In genomic region chr22:36480941-36481392, GRCh38 we compare ENCODE assay signal across 8 cellular contexts. TPM values are rescaled to one million over a fixed set of nuclear protein-coding genes. Genes with fewer than 3 reads are reported as not detected.
A peak's percentile ranks its signal among the peaks of the same experiment; 100 is the strongest.
DNase-seq lines count a peak whose midpoint lies in the region; ATAC-seq and TF ChIP-seq lines count a peak whose summit lies in the region.

No MANE protein-coding gene starts in this region.

- peaks cover 23% of the 10 kb centered on the region for H3K36me3 Mint-ChIP-seq in activated naive CD4-positive, alpha-beta T cell treated with anti-CD3 and anti-CD28 coated beads, Interleukin-2, amount 10 ng/mL, durations not matched to agents 7 days and 5 days
- peaks cover 9% of the 10 kb centered on the region for H3K36me3 Mint-ChIP-seq in activated naive CD8-positive, alpha-beta T cell
- peaks cover 14% of the 10 kb centered on the region for H3K36me3 Mint-ChIP-seq in type B pancreatic cell

- CTCF ChIA-PET in activated naive CD4-positive, alpha-beta T cell treated with anti-CD3 and anti-CD28 coated beads, Interleukin-2, amount 10 ng/mL, durations not matched to agents 7 days and 5 days (lab: Charles Lee): interaction anchor here (1.7 kb wide), 1 partner anchor 10 kb away, joined by 7 read pairs; no protein-coding TSS in a partner anchor

- DNase-seq in activated naive CD4-positive, alpha-beta T cell treated with anti-CD3 and anti-CD28 coated beads, Interleukin-2, amount 10 ng/mL, durations not matched to agents 7 days and 5 days: no peak
- no peak for DNase-seq in activated naive CD4-positive, alpha-beta T cell treated with Interleukin-2 at 50 U/mL for 16 hours
- DNase-seq in left lung: no peak
- DNase-seq in type B pancreatic cell (ENCODE audit: extremely low spot score, unreplicated experiment): no peak
- DNase-seq in ACHN: no peak
- DNase-seq in NCI-H1417 (lab: John Stamatoyannopoulos, UW): no peak
- DNase-seq in DMS 273 treated with DMSO at 0.1 percent for 48 hours (lab: John Stamatoyannopoulos, UW): no peak

- peak overlapping the region; percentile 96 for H3K27ac Mint-ChIP-seq in activated naive CD4-positive, alpha-beta T cell treated with anti-CD3 and anti-CD28 coated beads, Interleukin-2, amount 10 ng/mL, durations not matched to agents 7 days and 5 days
- H3K27ac Mint-ChIP-seq in activated naive CD8-positive, alpha-beta T cell: peak overlapping the region; percentile 98
- peak overlapping the region; percentile 96 for H3K27ac Mint-ChIP-seq in type B pancreatic cell

- H3K4me1 Mint-ChIP-seq in activated naive CD4-positive, alpha-beta T cell treated with anti-CD3 and anti-CD28 coated beads, Interleukin-2, amount 10 ng/mL, durations not matched to agents 7 days and 5 days: peaks cover 28% of the 10 kb centered on the region
- H3K4me1 Mint-ChIP-seq in activated naive CD8-positive, alpha-beta T cell (ENCODE audit: low read depth): peaks cover 18% of the 10 kb centered on the region
- peaks cover 8% of the 10 kb centered on the region for H3K4me1 Mint-ChIP-seq in type B pancreatic cell (ENCODE audit: unreplicated experiment)

- H3K9me3 ChIP-seq in left lung: no peaks in the 10 kb centered on the region

- no peaks in the 10 kb centered on the region for H3K9me3 Mint-ChIP-seq in activated naive CD4-positive, alpha-beta T cell treated with anti-CD3 and anti-CD28 coated beads, Interleukin-2, amount 10 ng/mL, durations not matched to agents 7 days and 5 days
- H3K9me3 Mint-ChIP-seq in activated naive CD8-positive, alpha-beta T cell (ENCODE audit: low read depth): no peaks in the 10 kb centered on the region
- H3K9me3 Mint-ChIP-seq in type B pancreatic cell: no peaks in the 10 kb centered on the region

- no peak for ATAC-seq in left lung

- H3K27me3 Mint-ChIP-seq in activated naive CD4-positive, alpha-beta T cell treated with anti-CD3 and anti-CD28 coated beads, Interleukin-2, amount 10 ng/mL, durations not matched to agents 7 days and 5 days: no peaks in the 10 kb centered on the region
- no peaks in the 10 kb centered on the region for H3K27me3 Mint-ChIP-seq in activated naive CD8-positive, alpha-beta T cell
- H3K27me3 Mint-ChIP-seq in type B pancreatic cell: no peaks in the 10 kb centered on the region

- TF ChIP-seq CTCF in left lung (IDR thresholded peaks at IDR 0.05) (no peak), type B pancreatic cell (conservative IDR thresholded peaks at IDR 0.05) (no peak)

- peak overlapping the region; percentile 99 for H3K4me3 Mint-ChIP-seq in activated naive CD4-positive, alpha-beta T cell treated with anti-CD3 and anti-CD28 coated beads, Interleukin-2, amount 10 ng/mL, durations not matched to agents 7 days and 5 days
- H3K4me3 Mint-ChIP-seq in activated naive CD8-positive, alpha-beta T cell: peak overlapping the region; percentile 100
- H3K4me3 Mint-ChIP-seq in type B pancreatic cell: peak overlapping the region; percentile 99

- intact Hi-C loops in left lung (cut with DNase I): loop anchor here in 1 of 2 donors (10.0 kb wide), 1 partner anchor 286 kb away; no protein-coding TSS in a partner anchor

- peaks cover 0 to 26% of the 10 kb centered on the region in 2 donors for H3K4me1 ChIP-seq in left lung

- H3K4me3 ChIP-seq in left lung: peak overlapping the region; percentile 73 to 77

- H3K27ac ChIP-seq in left lung: peak overlapping the region; percentile 99

- peaks cover 0 to 43% of the 10 kb centered on the region in 2 donors for H3K36me3 ChIP-seq in left lung

- no peaks in the 10 kb centered on the region for H3K27me3 ChIP-seq in left lung

- in situ Hi-C loops in ACHN (cut with HindIII; ENCODE audit: low pct_ligation_motif_present, low pct_unique_long_range_greater_than_20kb, low sequenced_read_pairs): no loop called here

RNA-seq across cellular contexts. Expression of gene TXN2, which starts 0.5 kb away (rescaled TPM):
- total RNA-seq in left lung (10 to 100 TPM; 64.4 to 65.3 TPM), type B pancreatic cell (ENCODE audit: low replicate concordance) (73.4 and 77.2 TPM in 2 replicates)

RNA-seq across cellular contexts. Expression of gene FOXRED2, which starts 25.9 kb away (rescaled TPM):
- 10 to 100 TPM; 17.2 to 22.1 TPM for total RNA-seq in left lung
- 20.6 and 38.8 TPM in 2 replicates for total RNA-seq in type B pancreatic cell (ENCODE audit: low replicate concordance)

RNA-seq across cellular contexts. Expression of gene EIF3D, which starts 48.0 kb away (rescaled TPM):
- total RNA-seq in left lung: 100 to 1,000 TPM; 116 to 141 TPM
- 162 and 190 TPM in 2 replicates for total RNA-seq in type B pancreatic cell (ENCODE audit: low replicate concordance)
